ENCODE assay signal across 14 cellular contexts in the genomic region with DNA sequence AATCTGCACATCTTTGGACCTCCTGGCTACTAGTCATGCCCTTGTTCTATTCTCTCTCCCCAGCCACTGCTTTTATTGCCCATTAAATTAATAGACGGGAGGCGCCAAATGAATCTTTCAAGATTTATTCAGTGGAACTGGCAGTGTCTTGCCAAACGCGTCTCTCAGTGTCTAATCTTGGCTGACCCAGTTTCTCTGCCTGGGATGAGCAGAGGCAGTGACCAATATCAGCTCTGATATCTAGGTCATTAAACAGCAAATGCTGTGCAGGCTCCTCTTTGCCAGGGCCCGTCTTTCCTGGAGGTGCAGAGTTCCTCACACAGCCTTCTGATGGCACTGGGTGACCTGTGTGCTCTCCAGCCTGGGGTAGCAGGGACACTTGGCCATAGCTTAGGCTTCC.
DNase-seq lines count a peak whose midpoint lies in the region; ATAC-seq and TF ChIP-seq lines count a peak whose summit lies in the region.
"Had no signal": no experiment of that assay in that cellular context is flagged by ENCODE, and none has a peak within 500 bp of the region (broad histone marks: within the 10 kb centered on the region; RNA-seq: fewer than 3 reads in every experiment).

No MANE protein-coding gene starts in this region.

- DNase-seq in NCI-H226 (peak; percentile 0), cerebellar cortex (ENCODE audit: low spot score) (peak; percentile 75), natural killer cell (no peak), retina (peak; percentile 63), mucosa of gallbladder (ENCODE audit: low spot score) (no peak), GM10248 (ENCODE audit: extremely low spot score) (no peak)
- DNase-seq in activated T-cell treated with anti-CD3 and anti-CD28 coated beads, Interleukin-2, amount 50 U/mL, for 48 hours: no peak
- DNase-seq: CD4-positive, alpha-beta T cell; DND-41; GF-D8 had no signal

- POLR2A ChIA-PET in GM10248 (lab: Yijun Ruan, JAX): no interaction called here

- peak overlapping the region; percentile 10 to 90 for H3K27ac Mint-ChIP-seq in natural killer cell
- H3K27ac Mint-ChIP-seq: B cell; CD4-positive, alpha-beta T cell had no signal

- peak overlapping the region; percentile 35 for H3K4me3 Mint-ChIP-seq in natural killer cell
- H3K4me3 Mint-ChIP-seq: B cell; CD4-positive, alpha-beta T cell had no signal

- intact Hi-C loops in natural killer cell (cut with micrococcal nuclease): no loop called here

- no peak for ATAC-seq in natural killer cell
- no peak for ATAC-seq in GM18498 (IDR thresholded peaks at IDR 0.05; ENCODE audit: unreplicated experiment)
- ATAC-seq: HCT116, HepG2 had no signal

- CTCF ChIA-PET in GM10248 (lab: Yijun Ruan, JAX): no interaction called here

- peaks cover 57% of the 10 kb centered on the region for H3K36me3 Mint-ChIP-seq in natural killer cell

- H3K9me3 Mint-ChIP-seq in natural killer cell: no peaks in the 10 kb centered on the region

- H3K4me1 Mint-ChIP-seq in natural killer cell: peaks cover 66 to 83% of the 10 kb centered on the region in 2 donors
- H3K4me1 Mint-ChIP-seq: B cell had no signal

- TF ChIP-seq CTCF in natural killer cell (IDR thresholded peaks at IDR 0.05) (no peak), GM10248 (IDR thresholded peaks at IDR 0.05; ENCODE audit: control extremely low read depth, extremely low read depth, low read depth, missing control alignments) (no peak)

- no peaks in the 10 kb centered on the region for H3K27me3 Mint-ChIP-seq in natural killer cell (ENCODE audit: low read depth in 2 of 2)
- H3K27me3 Mint-ChIP-seq: B cell; CD4-positive, alpha-beta T cell had no signal

Comparison
In these comparisons a context has a peak if more than half of its experiments do, and no peak if none do; other contexts are left out.
1. DNase-seq: peak in NCI-H226 (single experiment), cerebellar cortex (single experiment) and retina (single experiment); none in natural killer cell (single experiment), mucosa of gallbladder (single experiment), activated T-cell treated with anti-CD3 and anti-CD28 coated beads, Interleukin-2, amount 50 U/mL, for 48 hours (0 of 2) and GM10248 (single experiment).